Comparison of ENCODE assay signal across 25 cellular contexts in genomic region chr3:170130532-170130931, GRCh38. TPM values are rescaled to one million over a fixed set of nuclear protein-coding genes. Genes with fewer than 3 reads are reported as not detected.
A peak's percentile ranks its signal among the peaks of the same experiment; 100 is the strongest.
DNase-seq lines count a peak whose midpoint lies in the region; ATAC-seq and TF ChIP-seq lines count a peak whose summit lies in the region.
"Had no signal": no experiment of that assay in that cellular context is flagged by ENCODE, and none has a peak within 500 bp of the region (broad histone marks: within the 10 kb centered on the region; RNA-seq: fewer than 3 reads in every experiment).

No MANE protein-coding gene starts in this region.

- H3K9ac ChIP-seq in DND-41 (ENCODE audit: low read depth, low read length) (peak overlapping the region; percentile 46; the same call in 1 of the 2 replicates), HCT116 (ENCODE audit: low read length) (no peak overlapping the region)

- no peak for TF ChIP-seq CTCF in DND-41 (IDR thresholded peaks at IDR 0.05; ENCODE audit: borderline replicate concordance, extremely low read depth, low read length, poor library complexity, severe bottlenecking)
- no peak for TF ChIP-seq CTCF in HCT116 (IDR thresholded peaks at IDR 0.05 in 2 of 3, conservative IDR thresholded peaks at IDR 0.05 in 1 of 3; ENCODE audit: borderline replicate concordance in 1 of 3, insufficient read depth in 1 of 3, low read depth in 2 of 3, low read length in 2 of 3)
- no peak for TF ChIP-seq CTCF in chondrocyte (IDR thresholded peaks at IDR 0.05)
- no peak for TF ChIP-seq CTCF in GM10248 (IDR thresholded peaks at IDR 0.05; ENCODE audit: control extremely low read depth, extremely low read depth, low read depth, missing control alignments)

- H3K27me3 Mint-ChIP-seq in chondrocyte (ENCODE audit: low read depth) = no peaks in the 10 kb centered on the region
- H3K27me3 Mint-ChIP-seq: activated naive CD8-positive, alpha-beta T cell treated with anti-CD3 and anti-CD28 coated beads, Interleukin-2, amount 10 ng/mL, durations not matched to agents 7 days and 5 days; CD4-positive, alpha-beta memory T cell; naive thymus-derived CD8-positive, alpha-beta T cell had no signal

- no peak overlapping the region for H3K4me3 Mint-ChIP-seq in chondrocyte (ENCODE audit: unreplicated experiment)
- H3K4me3 Mint-ChIP-seq: activated naive CD8-positive, alpha-beta T cell treated with anti-CD3 and anti-CD28 coated beads, Interleukin-2, amount 10 ng/mL, durations not matched to agents 7 days and 5 days; activated T-helper 1 cell treated with anti-CD3 and anti-CD28 coated beads, Interleukin-12 subunit alpha, Interleukin-12 subunit beta, Interleukin-2, Interleukin-4 antibody, amounts not matched to agents 30 ng/mL and 10 ng/mL and 1 ng/mL, durations not matched to agents 14 hours and 24 hours and 36 hours; CD4-positive, alpha-beta memory T cell; naive thymus-derived CD8-positive, alpha-beta T cell had no signal

- H3K27ac ChIP-seq in DND-41 (ENCODE audit: low read length) (peak overlapping the region; percentile 94), HCT116 (ENCODE audit: low read depth, low read length) (no peak overlapping the region)
- H3K27ac ChIP-seq: body of pancreas, upper lobe of right lung had no signal

- CTCF ChIA-PET in HCT116 (lab: Charles Lee) (no interaction called here), GM10248 (lab: Yijun Ruan, JAX) (no interaction called here)

- POLR2A ChIA-PET in HCT116 (lab: Charles Lee) = no interaction called here
- POLR2A ChIA-PET in GM10248 (lab: Yijun Ruan, JAX) = no interaction called here

- H2AFZ ChIP-seq in DND-41 (ENCODE audit: low read depth, low read length) = no peak overlapping the region
- H2AFZ ChIP-seq in HCT116 (ENCODE audit: low read depth, low read length, poor library complexity, severe bottlenecking) = no peak overlapping the region

- intact Hi-C loops in HCT116 (cut with micrococcal nuclease) = no loop called here

- H3K27me3 ChIP-seq in DND-41 (ENCODE audit: insufficient read depth, low read length, poor library complexity) (no peaks in the 10 kb centered on the region), HCT116 (ENCODE audit: insufficient read depth, low read length) (no peaks in the 10 kb centered on the region)
- H3K27me3 ChIP-seq: body of pancreas, upper lobe of right lung had no signal

- H3K79me2 ChIP-seq in DND-41 (ENCODE audit: insufficient read depth, low read length) (peaks cover 62% of the 10 kb centered on the region), HCT116 (ENCODE audit: insufficient read depth, low read length) (peaks cover 8% of the 10 kb centered on the region)

- H4K20me1 ChIP-seq in DND-41 (ENCODE audit: insufficient read depth, low read length) = no peaks in the 10 kb centered on the region; the same call in 1 of the 2 replicates
- no peaks in the 10 kb centered on the region for H4K20me1 ChIP-seq in HCT116 (ENCODE audit: insufficient read depth)

- DNase-seq in DND-41 = peak; percentile 28
- DNase-seq in HCT116 (ENCODE audit: low read depth, low spot score) = no peak
- DNase-seq in OCI-M1 (lab: John Stamatoyannopoulos, UW) = peak; percentile 25
- no peak for DNase-seq in chondrocyte (ENCODE audit: low spot score)
- DNase-seq in GM10248 (ENCODE audit: extremely low spot score) = no peak
- no peak for DNase-seq in NCI-H1436 treated with DMSO at 0.1 percent for 48 hours (lab: John Stamatoyannopoulos, UW)
- DNase-seq in activated CD8-positive, alpha-beta memory T cell treated with anti-CD3 and anti-CD28 coated beads, Interleukin-2, amount 50 U/mL, for 48 hours = no peak
- no peak for DNase-seq in hypothalamus (lab: John Stamatoyannopoulos, UW)
- DNase-seq: activated naive CD8-positive, alpha-beta T cell treated with anti-CD3 and anti-CD28 coated beads, Interleukin-2, amount 10 ng/mL, durations not matched to agents 7 days and 5 days; body of pancreas; CD4-positive, alpha-beta memory T cell; cerebellar nuclear complex; DMS153; effector CD4-positive, alpha-beta T cell; foreskin melanocyte; midbrain; naive thymus-derived CD8-positive, alpha-beta T cell; NCI-H1092 treated with DMSO at 0.1 percent for 48 hours; NCI-H2029; occipital lobe; stimulated activated CD8-positive, alpha-beta memory T cell treated with anti-CD3 and anti-CD28 coated beads, Interleukin-4, amount 100 ng/mL, for 48 hours; upper lobe of right lung had no signal

- peak overlapping the region; percentile 45 for H3K27ac Mint-ChIP-seq in chondrocyte (ENCODE audit: unreplicated experiment)
- H3K27ac Mint-ChIP-seq: activated naive CD8-positive, alpha-beta T cell treated with anti-CD3 and anti-CD28 coated beads, Interleukin-2, amount 10 ng/mL, durations not matched to agents 7 days and 5 days; activated T-helper 1 cell treated with anti-CD3 and anti-CD28 coated beads, Interleukin-12 subunit alpha, Interleukin-12 subunit beta, Interleukin-2, Interleukin-4 antibody, amounts not matched to agents 30 ng/mL and 10 ng/mL and 1 ng/mL, durations not matched to agents 14 hours and 24 hours and 36 hours had no signal

- H3K4me3 ChIP-seq in DND-41 (ENCODE audit: low read depth in 1 of 2, low read length in 2 of 2) (no peak overlapping the region), HCT116 (replicated peaks in 1 of 2; ENCODE audit: low read depth in 1 of 2, low read length in 2 of 2) (no peak overlapping the region)
- H3K4me3 ChIP-seq: body of pancreas, upper lobe of right lung had no signal

- H3K36me3 ChIP-seq in DND-41 (ENCODE audit: insufficient read depth, low read length) (peaks cover 53% of the 10 kb centered on the region), HCT116 (ENCODE audit: control insufficient read depth in 1 of 2, insufficient read depth in 2 of 2, low read length in 2 of 2) (peaks cover 7 to 27% of the 10 kb centered on the region in 2 experiments; a peak in 3 of 4 replicates)

- H3K9me3 Mint-ChIP-seq in chondrocyte (ENCODE audit: low read depth) = no peaks in the 10 kb centered on the region

- H3K9me3 ChIP-seq in DND-41 (ENCODE audit: insufficient read depth, low read length, severe bottlenecking) (peaks cover 12% of the 10 kb centered on the region), HCT116 (ENCODE audit: control insufficient read depth in 1 of 2, insufficient read depth in 1 of 2, low read depth in 1 of 2, low read length in 2 of 2) (no peaks in the 10 kb centered on the region)
- H3K9me3 ChIP-seq: body of pancreas, upper lobe of right lung had no signal

- H3K4me1 ChIP-seq in DND-41 (ENCODE audit: insufficient read depth, low read length) = peaks cover 63% of the 10 kb centered on the region
- H3K4me1 ChIP-seq in HCT116 (ENCODE audit: control insufficient read depth in 1 of 2, insufficient read depth in 2 of 2, low read length in 2 of 2) = no peaks in the 10 kb centered on the region
- H3K4me1 ChIP-seq: body of pancreas, upper lobe of right lung had no signal

- TF ChIP-seq RAD21 in HCT116 (IDR thresholded peaks at IDR 0.05; ENCODE audit: low read depth) = no peak

- no TSS peak for BruUV-seq in HCT116 (replicated peaks; lab: Mats Ljungman, UMichigan)

- TF ChIP-seq POLR2A in HCT116 (IDR thresholded peaks at IDR 0.05; ENCODE audit: borderline replicate concordance, extremely low read depth, insufficient read depth, insufficient read length) = no peak

- ATAC-seq in DND-41 (ENCODE audit: insufficient read depth, low read depth) (no peak), HCT116 (no peak)
- ATAC-seq: activated CD4-positive, CD25-positive, alpha-beta regulatory T cell treated with anti-CD3 and anti-CD28 coated beads, Interleukin-2, amount 50 U/mL, for 24 hours; body of pancreas; left lobe of liver; naive thymus-derived CD8-positive, alpha-beta T cell; upper lobe of right lung had no signal

- H3K4me2 ChIP-seq in DND-41 (ENCODE audit: insufficient read depth, low read length) (no peak overlapping the region), HCT116 (ENCODE audit: low read length) (no peak overlapping the region)

- H3K4me1 Mint-ChIP-seq in chondrocyte (ENCODE audit: low read depth) = peaks cover 20% of the 10 kb centered on the region

- no peaks in the 10 kb centered on the region for H3K9me2 ChIP-seq in HCT116 (ENCODE audit: insufficient read depth)

- RAD21 ChIA-PET in HCT116 (lab: Charles Lee; ENCODE audit: low non-redundant PET in 1 of 2, low total read pairs in 2 of 2, uncharacterized antibody in 2 of 2, unreplicated experiment in 2 of 2) = no interaction called here

- peaks cover 26% of the 10 kb centered on the region for H3K36me3 Mint-ChIP-seq in chondrocyte (ENCODE audit: low read depth)

TF ChIP-seq in HCT116, 20 proteins besides CTCF, POLR2A, EP300 and RAD21:
- TF ChIP-seq CBX3 (IDR thresholded peaks at IDR 0.05; ENCODE audit: low read depth) (no peak), CEBPB (IDR thresholded peaks at IDR 0.05; ENCODE audit: low read depth) (0 out of 2 replicates have a peak, but pooled peaks have one; percentile 20), POLR2AphosphoS5 (IDR thresholded peaks at IDR 0.05; ENCODE audit: low read depth, low read length) (no peak)

RNA-seq across cellular contexts. Expression of gene PHC3, which starts 51.0 kb away (rescaled TPM):
- 40.1 TPM for total RNA-seq in HCT116 (2021; ENCODE audit: unreplicated experiment)
- 20.3 and 24.3 TPM in 2 replicates for polyA plus RNA-seq in HCT116 (2012)
- total RNA-seq in chondrocyte = 45.6 to 52.6 TPM (median 45.8 TPM) in 3 replicates

Comparison
In these comparisons a context has a peak if more than half of its experiments do, and no peak if none do; other contexts are left out.
1. DNase-seq: peak in DND-41 (single experiment) and OCI-M1 (single experiment); none in HCT116 (single experiment), chondrocyte (single experiment), GM10248 (single experiment), NCI-H1436 treated with DMSO at 0.1 percent for 48 hours (single experiment), activated CD8-positive, alpha-beta memory T cell treated with anti-CD3 and anti-CD28 coated beads, Interleukin-2, amount 50 U/mL, for 48 hours (single experiment) and hypothalamus (0 of 51).